19 cellular contexts compared by ENCODE assay signal in the genomic region with DNA sequence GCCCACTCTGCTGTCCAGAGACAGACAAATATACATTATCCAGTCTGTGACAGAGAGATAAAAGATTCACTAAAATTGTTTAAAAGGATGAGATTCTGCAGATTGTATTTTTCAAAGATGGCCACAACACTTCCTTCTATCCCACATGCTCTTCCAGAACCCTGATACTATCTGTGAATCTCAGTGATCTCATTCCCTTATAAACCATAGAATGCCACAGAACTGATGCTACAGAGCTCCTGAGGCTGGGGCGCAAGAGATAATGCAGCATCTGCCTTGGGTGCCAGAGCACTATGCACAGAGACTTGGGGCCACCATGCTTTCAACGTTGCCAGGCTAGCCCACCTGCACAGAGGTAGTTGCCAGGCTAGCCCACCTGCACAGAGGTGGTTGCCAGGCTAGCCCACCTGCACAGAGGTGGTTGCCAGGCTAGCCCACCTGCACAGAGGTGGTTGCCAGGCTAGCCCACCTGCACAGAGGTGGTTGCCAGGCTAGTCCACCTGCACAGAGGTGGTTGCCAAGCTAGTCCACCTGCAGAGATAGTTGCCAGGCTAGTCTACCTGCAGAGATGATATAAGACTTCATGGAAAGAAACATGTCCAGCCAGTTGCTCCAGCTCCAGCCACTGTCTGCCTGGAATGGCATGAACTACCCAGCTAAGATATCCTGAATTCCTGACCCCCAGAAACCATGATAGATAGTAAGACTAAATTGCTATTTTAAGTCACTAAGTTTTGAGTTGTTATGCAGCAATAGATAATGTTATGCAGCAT. TPM values are rescaled to one million over a fixed set of nuclear protein-coding genes. Genes with fewer than 3 reads are reported as not detected.
"Had no signal": no experiment of that assay in that cellular context is flagged by ENCODE, and none has a peak within 500 bp of the region (broad histone marks: within the 10 kb centered on the region; RNA-seq: fewer than 3 reads in every experiment).

No MANE protein-coding gene starts in this region.

- H3K36me3 ChIP-seq: gastrocnemius medialis, lower lobe of right lung, neutrophil, prostate gland, sigmoid colon, stomach, thyroid gland had no signal

- H3K4me3 Mint-ChIP-seq: natural killer cell; stimulated activated effector memory CD8-positive, alpha-beta T cell treated with anti-CD3 and anti-CD28 coated beads, Interleukin-12 subunit alpha, Interleukin-12 subunit beta, amount 100 ng/mL, for 72 hours; type B pancreatic cell had no signal

- H3K9me3 Mint-ChIP-seq: natural killer cell; stimulated activated effector memory CD8-positive, alpha-beta T cell treated with anti-CD3 and anti-CD28 coated beads, Interleukin-12 subunit alpha, Interleukin-12 subunit beta, amount 100 ng/mL, for 72 hours; type B pancreatic cell had no signal

- H3K27ac ChIP-seq: dorsolateral prefrontal cortex, epithelial cell of prostate, gastrocnemius medialis, lower lobe of right lung, neutrophil, parathyroid adenoma, prostate gland, sigmoid colon, stomach, thyroid gland had no signal

- H3K27ac Mint-ChIP-seq: natural killer cell; stimulated activated effector memory CD8-positive, alpha-beta T cell treated with anti-CD3 and anti-CD28 coated beads, Interleukin-12 subunit alpha, Interleukin-12 subunit beta, amount 100 ng/mL, for 72 hours; type B pancreatic cell had no signal

- H3K9ac ChIP-seq: parathyroid adenoma had no signal

- DNase-seq: dorsolateral prefrontal cortex; effector CD4-positive, alpha-beta T cell; gastrocnemius medialis; left ventricle myocardium superior; lower lobe of right lung; natural killer cell; sigmoid colon; stimulated activated CD4-positive, alpha-beta T cell treated with anti-CD3 and anti-CD28 coated beads, Interleukin-2, amount 100 ng/mL, for 24 hours; stimulated activated CD4-positive, alpha-beta T cell treated with anti-CD3 and anti-CD28 coated beads, Interleukin-4, amount 100 ng/mL, for 24 hours; stimulated activated naive CD4-positive, alpha-beta T cell treated with Interleukin-2 at 50 U/mL for 16 hours; thyroid gland had no signal

- H3K36me3 Mint-ChIP-seq: natural killer cell; stimulated activated effector memory CD8-positive, alpha-beta T cell treated with anti-CD3 and anti-CD28 coated beads, Interleukin-12 subunit alpha, Interleukin-12 subunit beta, amount 100 ng/mL, for 72 hours; type B pancreatic cell had no signal

- H3K27me3 ChIP-seq: dorsolateral prefrontal cortex, gastrocnemius medialis, neutrophil, sigmoid colon, stomach, thyroid gland had no signal

- ATAC-seq: gastrocnemius medialis; lower lobe of right lung; natural killer cell; stimulated activated effector memory CD8-positive, alpha-beta T cell treated with anti-CD3 and anti-CD28 coated beads, Interleukin-12 subunit alpha, Interleukin-12 subunit beta, amount 100 ng/mL, for 72 hours had no signal

- H3K4me1 ChIP-seq: gastrocnemius medialis, lower lobe of right lung, parathyroid adenoma, prostate gland had no signal

- H2AFZ ChIP-seq: parathyroid adenoma had no signal

- H3K9me3 ChIP-seq: gastrocnemius medialis, lower lobe of right lung, neutrophil, prostate gland, sigmoid colon, stomach, thyroid gland had no signal

- H3K27me3 Mint-ChIP-seq: type B pancreatic cell had no signal

- H3K4me1 Mint-ChIP-seq: natural killer cell; stimulated activated effector memory CD8-positive, alpha-beta T cell treated with anti-CD3 and anti-CD28 coated beads, Interleukin-12 subunit alpha, Interleukin-12 subunit beta, amount 100 ng/mL, for 72 hours had no signal

- H3K4me3 ChIP-seq: dorsolateral prefrontal cortex, gastrocnemius medialis, lower lobe of right lung, prostate gland, sigmoid colon, stomach, thyroid gland had no signal

RNA-seq across cellular contexts. Expression of a gene that starts 26.6 kb away (rescaled TPM):
- total RNA-seq: left ventricle myocardium superior, renal cortical epithelial cell had no signal
